25 cellular contexts compared by ENCODE assay signal in genomic region chr10:81213360-81213759, GRCh38.
"Had no signal": no experiment of that assay in that cellular context is flagged by ENCODE, and none has a peak within 500 bp of the region (broad histone marks: within the 10 kb centered on the region; RNA-seq: fewer than 3 reads in every experiment).

No MANE protein-coding gene starts in this region.

- H3K36me3 Mint-ChIP-seq: naive B cell; naive thymus-derived CD8-positive, alpha-beta T cell; natural killer cell treated with Interleukin-12 subunit alpha and Interleukin-12 subunit beta and Interleukin-15 and Interleukin-18, amount 100 ng/mL, for 72 hours; neural progenitor cell; stimulated activated effector memory CD8-positive, alpha-beta T cell treated with anti-CD3 and anti-CD28 coated beads, Interleukin-12 subunit alpha, Interleukin-12 subunit beta, amount 100 ng/mL, for 72 hours; stimulated activated naive B cell treated with anti-CD40 and anti-IgM and Interleukin-4, amounts not matched to agents 10 μg/mL and 1 μg/mL and 100 μg/mL, for 72 hours; type B pancreatic cell had no signal

- DNase-seq: naive B cell; naive thymus-derived CD8-positive, alpha-beta T cell; occipital lobe; ovary; posterior cingulate gyrus; psoas muscle; right cardiac atrium; spleen; stimulated activated CD4-positive, alpha-beta T cell treated with anti-CD3 and anti-CD28 coated beads, Interleukin-12 subunit alpha, Interleukin-12 subunit beta, amount 100 ng/mL, for 4 hours; stimulated activated CD4-positive, alpha-beta T cell treated with anti-CD3 and anti-CD28 coated beads, Interleukin-1b, Interleukin-23, amount 100 ng/mL, for 48 hours; stimulated activated CD4-positive, alpha-beta T cell treated with anti-CD3 and anti-CD28 coated beads, Interleukin-4, amount 100 ng/mL, for 1 hour; stimulated activated naive B cell treated with anti-CD40 and anti-IgM and Interleukin-4, amounts not matched to agents 10 μg/mL and 1 μg/mL and 100 μg/mL, for 72 hours; stimulated activated naive CD4-positive, alpha-beta T cell treated with Interleukin-2 at 50 U/mL for 16 hours; stomach; tibial artery; transverse colon; upper lobe of right lung; uterus had no signal

- H3K4me3 Mint-ChIP-seq: naive B cell; naive thymus-derived CD8-positive, alpha-beta T cell; natural killer cell treated with Interleukin-12 subunit alpha and Interleukin-12 subunit beta and Interleukin-15 and Interleukin-18, amount 100 ng/mL, for 72 hours; neural progenitor cell; stimulated activated effector memory CD8-positive, alpha-beta T cell treated with anti-CD3 and anti-CD28 coated beads, Interleukin-12 subunit alpha, Interleukin-12 subunit beta, amount 100 ng/mL, for 72 hours; stimulated activated naive B cell treated with anti-CD40 and anti-IgM and Interleukin-4, amounts not matched to agents 10 μg/mL and 1 μg/mL and 100 μg/mL, for 72 hours; stimulated activated naive CD8-positive, alpha-beta T cell treated with anti-CD3 and anti-CD28 coated beads, Interleukin-15, Interleukin-2, amounts not matched to agents 100 ng/mL and 50 ng/mL, for 24 hours; type B pancreatic cell had no signal

- H3K9me3 Mint-ChIP-seq: neural progenitor cell; stimulated activated naive B cell treated with anti-CD40 and anti-IgM and Interleukin-4, amounts not matched to agents 10 μg/mL and 1 μg/mL and 100 μg/mL, for 72 hours; stimulated activated naive CD8-positive, alpha-beta T cell treated with anti-CD3 and anti-CD28 coated beads, Interleukin-15, Interleukin-2, amounts not matched to agents 100 ng/mL and 50 ng/mL, for 24 hours; type B pancreatic cell had no signal

- H3K27ac Mint-ChIP-seq: naive B cell; naive thymus-derived CD8-positive, alpha-beta T cell; natural killer cell treated with Interleukin-12 subunit alpha and Interleukin-12 subunit beta and Interleukin-15 and Interleukin-18, amount 100 ng/mL, for 72 hours; neural progenitor cell; progenitor cell of endocrine pancreas; stimulated activated effector memory CD8-positive, alpha-beta T cell treated with anti-CD3 and anti-CD28 coated beads, Interleukin-12 subunit alpha, Interleukin-12 subunit beta, amount 100 ng/mL, for 72 hours; stimulated activated naive B cell treated with anti-CD40 and anti-IgM and Interleukin-4, amounts not matched to agents 10 μg/mL and 1 μg/mL and 100 μg/mL, for 72 hours; stimulated activated naive CD8-positive, alpha-beta T cell treated with anti-CD3 and anti-CD28 coated beads, Interleukin-15, Interleukin-2, amounts not matched to agents 100 ng/mL and 50 ng/mL, for 24 hours; type B pancreatic cell had no signal

- ATAC-seq: naive thymus-derived CD8-positive, alpha-beta T cell; natural killer cell treated with Interleukin-12 subunit alpha and Interleukin-12 subunit beta and Interleukin-15 and Interleukin-18, amount 100 ng/mL, for 72 hours; psoas muscle; right cardiac atrium; sciatic nerve; stimulated activated effector memory CD8-positive, alpha-beta T cell treated with anti-CD3 and anti-CD28 coated beads, Interleukin-12 subunit alpha, Interleukin-12 subunit beta, amount 100 ng/mL, for 72 hours; stimulated activated naive B cell treated with anti-CD40 and anti-IgM and Interleukin-4, amounts not matched to agents 10 μg/mL and 1 μg/mL and 100 μg/mL, for 72 hours; upper lobe of right lung had no signal

- H3K4me1 Mint-ChIP-seq: naive B cell; naive thymus-derived CD8-positive, alpha-beta T cell; neural progenitor cell; stimulated activated effector memory CD8-positive, alpha-beta T cell treated with anti-CD3 and anti-CD28 coated beads, Interleukin-12 subunit alpha, Interleukin-12 subunit beta, amount 100 ng/mL, for 72 hours; stimulated activated naive B cell treated with anti-CD40 and anti-IgM and Interleukin-4, amounts not matched to agents 10 μg/mL and 1 μg/mL and 100 μg/mL, for 72 hours had no signal

- H3K27me3 Mint-ChIP-seq: naive B cell; natural killer cell treated with Interleukin-12 subunit alpha and Interleukin-12 subunit beta and Interleukin-15 and Interleukin-18, amount 100 ng/mL, for 72 hours; progenitor cell of endocrine pancreas; stimulated activated naive B cell treated with anti-CD40 and anti-IgM and Interleukin-4, amounts not matched to agents 10 μg/mL and 1 μg/mL and 100 μg/mL, for 72 hours; stimulated activated naive CD8-positive, alpha-beta T cell treated with anti-CD3 and anti-CD28 coated beads, Interleukin-15, Interleukin-2, amounts not matched to agents 100 ng/mL and 50 ng/mL, for 24 hours; type B pancreatic cell had no signal
